ENCODE assay signal across 8 cellular contexts in the genomic region with DNA sequence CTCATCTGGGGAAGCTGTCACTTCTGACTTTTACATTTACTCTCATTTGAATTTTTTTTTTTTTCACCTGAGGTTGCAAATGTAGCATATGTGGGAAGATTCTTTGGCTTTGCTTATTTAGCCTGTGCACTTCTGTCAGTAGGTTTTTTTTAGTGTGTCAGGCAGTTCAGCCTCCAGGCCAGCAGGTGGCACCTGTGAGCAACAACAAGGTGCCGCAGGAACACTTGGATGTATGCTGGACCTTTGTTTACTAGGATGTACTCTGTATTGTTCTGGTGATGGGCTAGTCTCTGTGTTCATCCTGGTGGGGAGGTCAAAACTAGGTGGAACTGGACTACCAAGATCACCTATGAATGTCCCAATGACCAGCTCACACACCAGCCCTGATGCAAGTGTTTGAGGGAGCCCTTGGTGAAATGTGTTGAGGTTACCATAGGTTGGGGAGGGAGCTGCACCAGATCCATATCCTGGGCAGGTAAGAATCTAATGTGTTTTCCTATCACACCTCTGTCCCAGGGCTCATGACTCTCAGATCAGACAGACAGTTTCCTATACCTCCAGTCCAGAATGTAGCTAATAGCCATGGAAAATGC.
DNase-seq lines count a peak whose midpoint lies in the region; ATAC-seq and TF ChIP-seq lines count a peak whose summit lies in the region.

No MANE protein-coding gene starts in this region.

- no peaks in the 10 kb centered on the region for H3K4me1 ChIP-seq in thyroid gland

- ATAC-seq in HG02678 (IDR thresholded peaks at IDR 0.05; ENCODE audit: unreplicated experiment): peak; percentile 54
- no peak for ATAC-seq in activated CD8-positive, alpha-beta memory T cell treated with anti-CD3 and anti-CD28 coated beads, Interleukin-2, amount 10 ng/mL, durations not matched to agents 7 days and 5 days

- in situ Hi-C loops in SK-MEL-5 (cut with HindIII; ENCODE audit: low pct_unique_long_range_greater_than_20kb, low sequenced_read_pairs): no loop called here

- no peaks in the 10 kb centered on the region for H3K36me3 Mint-ChIP-seq in activated CD8-positive, alpha-beta memory T cell treated with anti-CD3 and anti-CD28 coated beads, Interleukin-2, amount 10 ng/mL, durations not matched to agents 7 days and 5 days

- CTCF ChIA-PET in activated CD8-positive, alpha-beta memory T cell treated with anti-CD3 and anti-CD28 coated beads, Interleukin-2, amount 10 ng/mL, durations not matched to agents 7 days and 5 days (lab: Charles Lee): interaction anchor here (1.4 kb wide), 1 partner anchor 22 kb away, joined by 3 read pairs; no protein-coding TSS in a partner anchor

- H3K4me3 ChIP-seq in thyroid gland (replicated peaks in 1 of 3) (no peak overlapping the region), MG63 (no peak overlapping the region)

- H3K27ac Mint-ChIP-seq in activated CD8-positive, alpha-beta memory T cell treated with anti-CD3 and anti-CD28 coated beads, Interleukin-2, amount 10 ng/mL, durations not matched to agents 7 days and 5 days: no peak overlapping the region

- H3K27me3 ChIP-seq in thyroid gland (no peaks in the 10 kb centered on the region), MG63 (no peaks in the 10 kb centered on the region)

- WGBS in thyroid gland, 2 donors: 92 to 100% methylated on average over 1 of the region's 1 CpG

- no peak overlapping the region for H3K4me3 Mint-ChIP-seq in activated CD8-positive, alpha-beta memory T cell treated with anti-CD3 and anti-CD28 coated beads, Interleukin-2, amount 10 ng/mL, durations not matched to agents 7 days and 5 days

- no peak for TF ChIP-seq CTCF in thyroid gland (IDR thresholded peaks at IDR 0.05)

- H3K9me3 Mint-ChIP-seq in activated CD8-positive, alpha-beta memory T cell treated with anti-CD3 and anti-CD28 coated beads, Interleukin-2, amount 10 ng/mL, durations not matched to agents 7 days and 5 days (ENCODE audit: low read depth): peaks cover 11% of the 10 kb centered on the region

- no peak for TF ChIP-seq POLR2A in thyroid gland (IDR thresholded peaks at IDR 0.05)

- DNase-seq in activated CD4-positive, CD25-positive, alpha-beta regulatory T cell treated with anti-CD3 and anti-CD28 coated beads, Interleukin-2, amount 50 U/mL, for 72 hours: peak; percentile 33
- no peak for DNase-seq in activated CD4-positive, CD25-positive, alpha-beta regulatory T cell (lab: John Stamatoyannopoulos, UW)
- DNase-seq in SK-MEL-5 (ENCODE audit: low read depth, low spot score) (peak; percentile 49), iPS-NIHi11 (ENCODE audit: low spot score) (peak; percentile 46), thyroid gland (no peak), MG63 (no peak)
- no peak for DNase-seq in activated CD8-positive, alpha-beta memory T cell treated with anti-CD3 and anti-CD28 coated beads, Interleukin-2, amount 10 ng/mL, durations not matched to agents 7 days and 5 days

- H3K36me3 ChIP-seq in thyroid gland (no peaks in the 10 kb centered on the region), MG63 (no peaks in the 10 kb centered on the region)

- no peak overlapping the region for H3K27ac ChIP-seq in thyroid gland

- no peaks in the 10 kb centered on the region for H3K9me3 ChIP-seq in thyroid gland
- H3K9me3 ChIP-seq in MG63: peaks cover 8% of the 10 kb centered on the region

- H3K27me3 Mint-ChIP-seq in activated CD8-positive, alpha-beta memory T cell treated with anti-CD3 and anti-CD28 coated beads, Interleukin-2, amount 10 ng/mL, durations not matched to agents 7 days and 5 days: no peaks in the 10 kb centered on the region

- intact Hi-C loops in thyroid gland (cut with DNase I): no loop called here

- no peaks in the 10 kb centered on the region for H3K4me1 Mint-ChIP-seq in activated CD8-positive, alpha-beta memory T cell treated with anti-CD3 and anti-CD28 coated beads, Interleukin-2, amount 10 ng/mL, durations not matched to agents 7 days and 5 days

Comparison
In these comparisons a context has a peak if more than half of its experiments do, and no peak if none do; other contexts are left out.
1. DNase-seq: peak in activated CD4-positive, CD25-positive, alpha-beta regulatory T cell treated with anti-CD3 and anti-CD28 coated beads, Interleukin-2, amount 50 U/mL, for 72 hours (single experiment), SK-MEL-5 (single experiment) and iPS-NIHi11 (single experiment); none in activated CD4-positive, CD25-positive, alpha-beta regulatory T cell (0 of 4), thyroid gland (0 of 2), MG63 (single experiment) and activated CD8-positive, alpha-beta memory T cell treated with anti-CD3 and anti-CD28 coated beads, Interleukin-2, amount 10 ng/mL, durations not matched to agents 7 days and 5 days (single experiment).